ENCODE assay signal across 8 cellular contexts in the genomic region with DNA sequence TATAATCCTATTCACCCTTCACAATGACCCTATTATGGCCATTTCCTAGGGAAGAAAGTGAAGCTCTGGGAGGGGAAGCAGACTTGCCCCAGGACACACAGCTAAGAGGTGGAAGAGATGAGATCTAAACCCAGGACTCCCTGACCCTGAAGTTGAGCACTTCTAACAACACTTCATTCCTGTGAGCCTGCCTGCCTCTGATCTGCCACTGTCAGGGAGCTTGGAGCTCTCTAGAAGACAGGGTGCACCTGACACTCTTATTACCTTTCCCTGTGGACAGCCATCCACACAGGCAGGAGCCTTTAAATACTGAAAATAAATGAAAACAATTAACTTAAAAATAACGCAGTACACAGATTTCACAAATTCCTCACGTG. TPM values are rescaled to one million over a fixed set of nuclear protein-coding genes. Genes with fewer than 3 reads are reported as not detected.
DNase-seq lines count a peak whose midpoint lies in the region; ATAC-seq and TF ChIP-seq lines count a peak whose summit lies in the region.

No MANE protein-coding gene starts in this region.

- WGBS in esophagus squamous epithelium, 2 donors = 0% methylated on average over 2 of the region's 2 CpGs

- ATAC-seq in GM19395 (IDR thresholded peaks at IDR 0.05; ENCODE audit: unreplicated experiment) (peak; percentile 9), RWPE2 (ENCODE audit: low read depth) (peak; percentile 23)

- H3K4me3 Mint-ChIP-seq in progenitor cell of endocrine pancreas (ENCODE audit: low read depth) = peak overlapping the region; percentile 90

- no peak for TF ChIP-seq CTCF in RWPE2 (IDR thresholded peaks at IDR 0.05; ENCODE audit: poor library complexity, severe bottlenecking)
- no peak for TF ChIP-seq CTCF in esophagus squamous epithelium (IDR thresholded peaks at IDR 0.05)
- no peak for TF ChIP-seq CTCF in progenitor cell of endocrine pancreas (IDR thresholded peaks at IDR 0.05; ENCODE audit: unreplicated experiment)

- H3K27ac ChIP-seq in RWPE2 (ENCODE audit: poor library complexity, severe bottlenecking) = no peak overlapping the region
- H3K27ac ChIP-seq in esophagus squamous epithelium = peak overlapping the region; percentile 91 to 93 (median 92)

- H3K4me3 ChIP-seq in RWPE2 (ENCODE audit: severe bottlenecking) (peak overlapping the region; percentile 57), esophagus squamous epithelium (peak overlapping the region; percentile 79 to 99 (median 88))

- intact Hi-C loops in esophagus squamous epithelium (cut with DNase I) = no loop called here

- H3K9me3 Mint-ChIP-seq in progenitor cell of endocrine pancreas (ENCODE audit: low read depth) = no peaks in the 10 kb centered on the region

- in situ Hi-C loops in G401 (cut with HindIII; ENCODE audit: low sequenced_read_pairs) = no loop called here

- H3K27me3 Mint-ChIP-seq in progenitor cell of endocrine pancreas = no peaks in the 10 kb centered on the region

- H3K9me3 ChIP-seq in RWPE2 (ENCODE audit: severe bottlenecking) = no peaks in the 10 kb centered on the region
- H3K9me3 ChIP-seq in esophagus squamous epithelium = no peaks in the 10 kb centered on the region

- H3K4me1 Mint-ChIP-seq in progenitor cell of endocrine pancreas (ENCODE audit: low read depth) = peaks cover 26% of the 10 kb centered on the region

- no peak for TF ChIP-seq POLR2A in esophagus squamous epithelium (IDR thresholded peaks at IDR 0.05)

- H3K27me3 ChIP-seq in RWPE2 (ENCODE audit: insufficient read depth, poor library complexity, severe bottlenecking) = no peaks in the 10 kb centered on the region
- H3K27me3 ChIP-seq in esophagus squamous epithelium = no peaks in the 10 kb centered on the region

- H3K36me3 ChIP-seq in RWPE2 (ENCODE audit: low read depth) = peaks cover 5% of the 10 kb centered on the region
- H3K36me3 ChIP-seq in esophagus squamous epithelium = peaks cover 1 to 11% (median 6%) of the 10 kb centered on the region in 3 donors

- DNase-seq in RWPE2 (ENCODE audit: low spot score) (no peak), esophagus squamous epithelium (lab: John Stamatoyannopoulos, UW) (no peak), progenitor cell of endocrine pancreas (ENCODE audit: low spot score, unreplicated experiment) (no peak), NCI-H1105 (lab: John Stamatoyannopoulos, UW) (no peak), NCI-H1417 (lab: John Stamatoyannopoulos, UW) (no peak), G401 (ENCODE audit: low spot score) (no peak), GF-D8 (lab: John Stamatoyannopoulos, UW) (no peak)

- no peaks in the 10 kb centered on the region for H3K36me3 Mint-ChIP-seq in progenitor cell of endocrine pancreas (ENCODE audit: insufficient read depth)

- peak overlapping the region; percentile 95 for H3K27ac Mint-ChIP-seq in progenitor cell of endocrine pancreas

- H3K4me1 ChIP-seq in RWPE2 (ENCODE audit: insufficient read depth, poor library complexity, severe bottlenecking) (peaks cover 9% of the 10 kb centered on the region), esophagus squamous epithelium (peaks cover 11 to 89% (median 23%) of the 10 kb centered on the region in 3 donors)

RNA-seq across cellular contexts. Expression of gene MKNK1, which starts 0.6 kb away (rescaled TPM):
- 10 to 100 TPM; 18.2 to 33.7 (median 33.6) TPM for total RNA-seq in esophagus squamous epithelium
- 29.3 and 31.9 TPM in 2 replicates for total RNA-seq in progenitor cell of endocrine pancreas
- 21.4 and 34.5 TPM in 2 replicates for total RNA-seq in G401 (2014; rRNA removed; shearing (Covaris generic))

RNA-seq across cellular contexts. Expression of gene MOB3C, which starts 13.1 kb away (rescaled TPM):
- total RNA-seq in esophagus squamous epithelium = 10 to 100 TPM; 12.0 to 29.3 (median 18.7) TPM
- 5.5 and 5.6 TPM in 2 replicates for total RNA-seq in progenitor cell of endocrine pancreas
- total RNA-seq in G401 (2014; rRNA removed; shearing (Covaris generic)) = 4.0 and 6.8 TPM in 2 replicates

RNA-seq across cellular contexts. Expression of gene KNCN, which starts 52.0 kb away (rescaled TPM):
- total RNA-seq in esophagus squamous epithelium = not detected
- total RNA-seq in progenitor cell of endocrine pancreas = not detected in 2 replicates
- total RNA-seq in G401 (2014; rRNA removed; shearing (Covaris generic)) = not detected in 2 replicates
